ENCODE assay signal across 1 cellular context in the genomic region with DNA sequence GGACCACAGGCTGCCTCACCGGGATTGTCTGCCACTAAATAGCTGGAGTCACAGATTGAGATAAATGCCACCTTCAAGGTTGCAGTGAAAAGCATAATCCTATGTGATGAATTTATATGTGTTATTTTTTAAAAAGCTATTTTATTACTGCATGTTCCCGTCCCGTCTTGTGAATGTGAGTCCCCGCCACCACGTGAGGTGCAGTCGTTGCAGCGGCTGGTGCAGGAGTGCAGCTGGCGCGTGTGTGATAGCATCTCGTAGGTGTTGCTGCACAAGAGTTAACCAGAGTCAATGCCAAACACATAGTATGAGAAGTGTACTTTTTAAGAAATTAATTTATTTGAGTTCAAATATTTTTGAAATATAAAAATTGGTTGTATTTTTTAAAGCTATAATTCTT.
A peak's percentile ranks its signal among the peaks of the same experiment; 100 is the strongest.
TF ChIP-seq lines count a peak whose summit lies in the region.

No MANE protein-coding gene starts in this region.

TF ChIP-seq in HepG2, 621 proteins besides CTCF, POLR2A, EP300 and RAD21:
- no peak for TF ChIP-seq FOXA3 (CRISPR knock-in tag; IDR thresholded peaks at IDR 0.05)
- TF ChIP-seq, protein P1, sequence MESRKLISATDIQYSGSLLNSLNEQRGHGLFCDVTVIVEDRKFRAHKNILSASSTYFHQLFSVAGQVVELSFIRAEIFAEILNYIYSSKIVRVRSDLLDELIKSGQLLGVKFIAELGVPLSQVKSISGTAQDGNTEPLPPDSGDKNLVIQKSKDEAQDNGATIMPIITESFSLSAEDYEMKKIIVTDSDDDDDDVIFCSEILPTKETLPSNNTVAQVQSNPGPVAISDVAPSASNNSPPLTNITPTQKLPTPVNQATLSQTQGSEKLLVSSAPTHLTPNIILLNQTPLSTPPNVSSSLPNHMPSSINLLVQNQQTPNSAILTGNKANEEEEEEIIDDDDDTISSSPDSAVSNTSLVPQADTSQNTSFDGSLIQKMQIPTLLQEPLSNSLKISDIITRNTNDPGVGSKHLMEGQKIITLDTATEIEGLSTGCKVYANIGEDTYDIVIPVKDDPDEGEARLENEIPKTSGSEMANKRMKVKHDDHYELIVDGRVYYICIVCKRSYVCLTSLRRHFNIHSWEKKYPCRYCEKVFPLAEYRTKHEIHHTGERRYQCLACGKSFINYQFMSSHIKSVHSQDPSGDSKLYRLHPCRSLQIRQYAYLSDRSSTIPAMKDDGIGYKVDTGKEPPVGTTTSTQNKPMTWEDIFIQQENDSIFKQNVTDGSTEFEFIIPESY (CRISPR knock-in tag; IDR thresholded peaks at IDR 0.05) = 0 out of 2 replicates have a peak, but pooled peaks have one; percentile 41
- TF ChIP-seq MIXL1 (CRISPR knock-in tag; IDR thresholded peaks at IDR 0.05) = no peak
- TF ChIP-seq FOSL2 (CRISPR knock-in tag; IDR thresholded peaks at IDR 0.05) = no peak
